18 cellular contexts compared by ENCODE assay signal in genomic region chr2:118627156-118627555, GRCh38.
DNase-seq lines count a peak whose midpoint lies in the region; ATAC-seq and TF ChIP-seq lines count a peak whose summit lies in the region.
"Had no signal": no experiment of that assay in that cellular context is flagged by ENCODE, and none has a peak within 500 bp of the region (broad histone marks: within the 10 kb centered on the region; RNA-seq: fewer than 3 reads in every experiment).

No MANE protein-coding gene starts in this region.

- intact Hi-C loops in Right ventricle myocardium inferior (cut with DNase I): no loop called here

- no peak overlapping the region for H3K4me3 ChIP-seq in retinal pigment epithelial cell (ENCODE audit: low read length)
- H3K4me3 ChIP-seq: A549, GM23338 had no signal

- peak; percentile 70 to 82 for DNase-seq in NCI-H524 (lab: John Stamatoyannopoulos, UW)
- peak; percentile 81 for DNase-seq in NCI-H82 treated with DMSO at 0.1 percent for 48 hours (lab: John Stamatoyannopoulos, UW; ENCODE audit: unreplicated experiment)
- DNase-seq in retinal pigment epithelial cell (ENCODE audit: low read depth): peak; percentile 55
- no peak for DNase-seq in Right ventricle myocardium inferior (ENCODE audit: missing footprints)
- no peak for DNase-seq in mesenteric fat pad (ENCODE audit: low spot score)
- DNase-seq in germinal center (ENCODE audit: low spot score): no peak
- DNase-seq: 8988T; C1 segment of cervical spinal cord; Calu3; CD4-positive, alpha-beta memory T cell; COR-L47; DMS53; DMS79 treated with DMSO at 0.1 percent for 48 hours; GF-D8; H9 had no signal

- no peak for TF ChIP-seq CTCF in retinal pigment epithelial cell (conservative IDR thresholded peaks at IDR 0.05; ENCODE audit: low read depth, low read length)

- no peak for ATAC-seq in Right ventricle myocardium inferior
- ATAC-seq: A549, GM23338, HCT116 had no signal

Comparison
In these comparisons a context has a peak if more than half of its experiments do, and no peak if none do; other contexts are left out.
1. DNase-seq: peak in NCI-H524 (2 of 2), NCI-H82 treated with DMSO at 0.1 percent for 48 hours (single experiment) and retinal pigment epithelial cell (single experiment); none in Right ventricle myocardium inferior (single experiment), mesenteric fat pad (single experiment) and germinal center (single experiment).